Comparison of ENCODE assay signal across 10 cellular contexts in genomic region chr1:248648770-248649536, GRCh38. TPM values are rescaled to one million over a fixed set of nuclear protein-coding genes. Genes with fewer than 3 reads are reported as not detected.
"Had no signal": no experiment of that assay in that cellular context is flagged by ENCODE, and none has a peak within 500 bp of the region (broad histone marks: within the 10 kb centered on the region; RNA-seq: fewer than 3 reads in every experiment).

No MANE protein-coding gene starts in this region.

RNA-seq across cellular contexts. Expression of gene OR2T35, which starts 3.9 kb away (rescaled TPM):
- total RNA-seq: LHCN-M2, MCF 10A, NCI-H460, OCI-LY7, PC-9, Right ventricle myocardium inferior, RPMI7951, SJCRH30, SK-MEL-5, T-cell had no signal

RNA-seq across cellular contexts. Expression of gene OR2T27, which starts 6.4 kb away (rescaled TPM):
- total RNA-seq: LHCN-M2, MCF 10A, NCI-H460, OCI-LY7, PC-9, Right ventricle myocardium inferior, RPMI7951, SJCRH30, SK-MEL-5, T-cell had no signal

RNA-seq across cellular contexts. Expression of gene OR2T11, which starts 14.1 kb away (rescaled TPM):
- total RNA-seq: LHCN-M2, MCF 10A, NCI-H460, OCI-LY7, PC-9, Right ventricle myocardium inferior, RPMI7951, SJCRH30, SK-MEL-5, T-cell had no signal

RNA-seq across cellular contexts. Expression of gene OR2T10, which starts 51.5 kb away (rescaled TPM):
- total RNA-seq: LHCN-M2, MCF 10A, NCI-H460, OCI-LY7, PC-9, Right ventricle myocardium inferior, RPMI7951, SJCRH30, SK-MEL-5, T-cell had no signal

RNA-seq across cellular contexts. Expression of gene OR14I1, which starts 53.6 kb away (rescaled TPM):
- total RNA-seq: LHCN-M2, MCF 10A, NCI-H460, OCI-LY7, PC-9, Right ventricle myocardium inferior, RPMI7951, SJCRH30, SK-MEL-5, T-cell had no signal
